Comparison of ENCODE assay signal across 1 cellular context in genomic region chr14:67973415-67973814, GRCh38.
TF ChIP-seq lines count a peak whose summit lies in the region.

No MANE protein-coding gene starts in this region.

TF ChIP-seq in SK-N-SH treated with all-trans-retinoic acid at 6 μM for 48 hours, 23 proteins besides CTCF, POLR2A, EP300 and RAD21 (continued from another document):
- no peak for TF ChIP-seq SNAI2 (CRISPR knock-in tag; IDR thresholded peaks at IDR 0.05)
- TF ChIP-seq PATZ1 (CRISPR knock-in tag; IDR thresholded peaks at IDR 0.05; ENCODE audit: borderline replicate concordance) = peak; percentile 80; the same call in 1 of the 2 replicates
- 0 out of 2 replicates have a peak, but pooled peaks have one; percentile 30 for TF ChIP-seq ZNF70 (CRISPR knock-in tag; IDR thresholded peaks at IDR 0.05)
- no peak for TF ChIP-seq PPARA (CRISPR knock-in tag; IDR thresholded peaks at IDR 0.05; ENCODE audit: borderline replicate concordance)
